In the genomic region with DNA sequence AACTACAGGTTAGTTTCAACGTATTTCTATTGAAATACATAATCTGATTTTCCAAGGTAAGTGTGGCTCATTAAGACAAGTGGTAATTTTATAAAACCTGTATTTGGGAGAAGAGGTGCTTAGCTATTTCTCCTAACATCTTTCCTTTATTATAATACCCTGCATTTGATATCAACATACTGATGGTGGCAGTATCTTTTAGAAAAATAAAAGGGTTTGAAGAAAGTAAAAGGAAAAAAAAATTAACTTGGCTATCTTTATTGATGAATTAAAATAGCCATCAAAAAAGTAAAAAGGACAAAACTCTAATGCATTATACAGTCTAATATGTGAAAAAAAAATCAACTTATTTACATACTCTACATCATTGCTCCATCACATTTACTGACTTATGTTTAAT, we compare ENCODE assay signal across 1 cellular context.
TF ChIP-seq lines count a peak whose summit lies in the region.

No MANE protein-coding gene starts in this region.

TF ChIP-seq in GM23338, 12 proteins besides CTCF, POLR2A, EP300 and RAD21:
- TF ChIP-seq, protein P1, sequence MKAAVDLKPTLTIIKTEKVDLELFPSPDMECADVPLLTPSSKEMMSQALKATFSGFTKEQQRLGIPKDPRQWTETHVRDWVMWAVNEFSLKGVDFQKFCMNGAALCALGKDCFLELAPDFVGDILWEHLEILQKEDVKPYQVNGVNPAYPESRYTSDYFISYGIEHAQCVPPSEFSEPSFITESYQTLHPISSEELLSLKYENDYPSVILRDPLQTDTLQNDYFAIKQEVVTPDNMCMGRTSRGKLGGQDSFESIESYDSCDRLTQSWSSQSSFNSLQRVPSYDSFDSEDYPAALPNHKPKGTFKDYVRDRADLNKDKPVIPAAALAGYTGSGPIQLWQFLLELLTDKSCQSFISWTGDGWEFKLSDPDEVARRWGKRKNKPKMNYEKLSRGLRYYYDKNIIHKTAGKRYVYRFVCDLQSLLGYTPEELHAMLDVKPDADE (IDR thresholded peaks at IDR 0.05) = no peak
- TF ChIP-seq POLR2AphosphoS5 (IDR thresholded peaks at IDR 0.05; ENCODE audit: low read depth) = no peak
- TF ChIP-seq, protein P2, sequence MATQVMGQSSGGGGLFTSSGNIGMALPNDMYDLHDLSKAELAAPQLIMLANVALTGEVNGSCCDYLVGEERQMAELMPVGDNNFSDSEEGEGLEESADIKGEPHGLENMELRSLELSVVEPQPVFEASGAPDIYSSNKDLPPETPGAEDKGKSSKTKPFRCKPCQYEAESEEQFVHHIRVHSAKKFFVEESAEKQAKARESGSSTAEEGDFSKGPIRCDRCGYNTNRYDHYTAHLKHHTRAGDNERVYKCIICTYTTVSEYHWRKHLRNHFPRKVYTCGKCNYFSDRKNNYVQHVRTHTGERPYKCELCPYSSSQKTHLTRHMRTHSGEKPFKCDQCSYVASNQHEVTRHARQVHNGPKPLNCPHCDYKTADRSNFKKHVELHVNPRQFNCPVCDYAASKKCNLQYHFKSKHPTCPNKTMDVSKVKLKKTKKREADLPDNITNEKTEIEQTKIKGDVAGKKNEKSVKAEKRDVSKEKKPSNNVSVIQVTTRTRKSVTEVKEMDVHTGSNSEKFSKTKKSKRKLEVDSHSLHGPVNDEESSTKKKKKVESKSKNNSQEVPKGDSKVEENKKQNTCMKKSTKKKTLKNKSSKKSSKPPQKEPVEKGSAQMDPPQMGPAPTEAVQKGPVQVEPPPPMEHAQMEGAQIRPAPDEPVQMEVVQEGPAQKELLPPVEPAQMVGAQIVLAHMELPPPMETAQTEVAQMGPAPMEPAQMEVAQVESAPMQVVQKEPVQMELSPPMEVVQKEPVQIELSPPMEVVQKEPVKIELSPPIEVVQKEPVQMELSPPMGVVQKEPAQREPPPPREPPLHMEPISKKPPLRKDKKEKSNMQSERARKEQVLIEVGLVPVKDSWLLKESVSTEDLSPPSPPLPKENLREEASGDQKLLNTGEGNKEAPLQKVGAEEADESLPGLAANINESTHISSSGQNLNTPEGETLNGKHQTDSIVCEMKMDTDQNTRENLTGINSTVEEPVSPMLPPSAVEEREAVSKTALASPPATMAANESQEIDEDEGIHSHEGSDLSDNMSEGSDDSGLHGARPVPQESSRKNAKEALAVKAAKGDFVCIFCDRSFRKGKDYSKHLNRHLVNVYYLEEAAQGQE (IDR thresholded peaks at IDR 0.05; ENCODE audit: unreplicated experiment) = no peak
- TF ChIP-seq ZNF114 (CRISPR knock-in tag; IDR thresholded peaks at IDR 0.05) = no peak
- TF ChIP-seq, protein P3, sequence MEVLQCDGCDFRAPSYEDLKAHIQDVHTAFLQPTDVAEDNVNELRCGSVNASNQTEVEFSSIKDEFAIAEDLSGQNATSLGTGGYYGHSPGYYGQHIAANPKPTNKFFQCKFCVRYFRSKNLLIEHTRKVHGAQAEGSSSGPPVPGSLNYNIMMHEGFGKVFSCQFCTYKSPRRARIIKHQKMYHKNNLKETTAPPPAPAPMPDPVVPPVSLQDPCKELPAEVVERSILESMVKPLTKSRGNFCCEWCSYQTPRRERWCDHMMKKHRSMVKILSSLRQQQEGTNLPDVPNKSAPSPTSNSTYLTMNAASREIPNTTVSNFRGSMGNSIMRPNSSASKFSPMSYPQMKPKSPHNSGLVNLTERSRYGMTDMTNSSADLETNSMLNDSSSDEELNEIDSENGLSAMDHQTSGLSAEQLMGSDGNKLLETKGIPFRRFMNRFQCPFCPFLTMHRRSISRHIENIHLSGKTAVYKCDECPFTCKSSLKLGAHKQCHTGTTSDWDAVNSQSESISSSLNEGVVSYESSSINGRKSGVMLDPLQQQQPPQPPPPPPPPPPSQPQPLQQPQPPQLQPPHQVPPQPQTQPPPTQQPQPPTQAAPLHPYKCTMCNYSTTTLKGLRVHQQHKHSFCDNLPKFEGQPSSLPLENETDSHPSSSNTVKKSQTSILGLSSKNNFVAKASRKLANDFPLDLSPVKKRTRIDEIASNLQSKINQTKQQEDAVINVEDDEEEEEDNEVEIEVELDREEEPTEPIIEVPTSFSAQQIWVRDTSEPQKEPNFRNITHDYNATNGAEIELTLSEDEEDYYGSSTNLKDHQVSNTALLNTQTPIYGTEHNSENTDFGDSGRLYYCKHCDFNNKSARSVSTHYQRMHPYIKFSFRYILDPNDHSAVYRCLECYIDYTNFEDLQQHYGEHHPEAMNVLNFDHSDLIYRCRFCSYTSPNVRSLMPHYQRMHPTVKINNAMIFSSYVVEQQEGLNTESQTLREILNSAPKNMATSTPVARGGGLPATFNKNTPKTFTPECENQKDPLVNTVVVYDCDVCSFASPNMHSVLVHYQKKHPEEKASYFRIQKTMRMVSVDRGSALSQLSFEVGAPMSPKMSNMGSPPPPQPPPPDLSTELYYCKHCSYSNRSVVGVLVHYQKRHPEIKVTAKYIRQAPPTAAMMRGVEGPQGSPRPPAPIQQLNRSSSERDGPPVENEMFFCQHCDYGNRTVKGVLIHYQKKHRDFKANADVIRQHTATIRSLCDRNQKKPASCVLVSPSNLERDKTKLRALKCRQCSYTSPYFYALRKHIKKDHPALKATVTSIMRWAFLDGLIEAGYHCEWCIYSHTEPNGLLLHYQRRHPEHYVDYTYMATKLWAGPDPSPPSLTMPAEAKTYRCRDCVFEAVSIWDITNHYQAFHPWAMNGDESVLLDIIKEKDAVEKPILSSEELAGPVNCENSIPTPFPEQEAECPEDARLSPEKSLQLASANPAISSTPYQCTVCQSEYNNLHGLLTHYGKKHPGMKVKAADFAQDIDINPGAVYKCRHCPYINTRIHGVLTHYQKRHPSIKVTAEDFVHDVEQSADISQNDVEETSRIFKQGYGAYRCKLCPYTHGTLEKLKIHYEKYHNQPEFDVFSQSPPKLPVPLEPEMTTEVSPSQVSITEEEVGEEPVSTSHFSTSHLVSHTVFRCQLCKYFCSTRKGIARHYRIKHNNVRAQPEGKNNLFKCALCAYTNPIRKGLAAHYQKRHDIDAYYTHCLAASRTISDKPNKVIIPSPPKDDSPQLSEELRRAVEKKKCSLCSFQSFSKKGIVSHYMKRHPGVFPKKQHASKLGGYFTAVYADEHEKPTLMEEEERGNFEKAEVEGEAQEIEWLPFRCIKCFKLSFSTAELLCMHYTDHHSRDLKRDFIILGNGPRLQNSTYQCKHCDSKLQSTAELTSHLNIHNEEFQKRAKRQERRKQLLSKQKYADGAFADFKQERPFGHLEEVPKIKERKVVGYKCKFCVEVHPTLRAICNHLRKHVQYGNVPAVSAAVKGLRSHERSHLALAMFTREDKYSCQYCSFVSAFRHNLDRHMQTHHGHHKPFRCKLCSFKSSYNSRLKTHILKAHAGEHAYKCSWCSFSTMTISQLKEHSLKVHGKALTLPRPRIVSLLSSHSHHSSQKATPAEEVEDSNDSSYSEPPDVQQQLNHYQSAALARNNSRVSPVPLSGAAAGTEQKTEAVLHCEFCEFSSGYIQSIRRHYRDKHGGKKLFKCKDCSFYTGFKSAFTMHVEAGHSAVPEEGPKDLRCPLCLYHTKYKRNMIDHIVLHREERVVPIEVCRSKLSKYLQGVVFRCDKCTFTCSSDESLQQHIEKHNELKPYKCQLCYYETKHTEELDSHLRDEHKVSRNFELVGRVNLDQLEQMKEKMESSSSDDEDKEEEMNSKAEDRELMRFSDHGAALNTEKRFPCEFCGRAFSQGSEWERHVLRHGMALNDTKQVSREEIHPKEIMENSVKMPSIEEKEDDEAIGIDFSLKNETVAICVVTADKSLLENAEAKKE (CRISPR knock-in tag; IDR thresholded peaks at IDR 0.05) = no peak
- no peak for TF ChIP-seq NANOG (IDR thresholded peaks at IDR 0.05; ENCODE audit: borderline replicate concordance)
- no peak for TF ChIP-seq EZH2phosphoT487 (IDR thresholded peaks at IDR 0.05; ENCODE audit: unreplicated experiment)
- no peak for TF ChIP-seq JUNB (IDR thresholded peaks at IDR 0.05; ENCODE audit: unreplicated experiment)
- TF ChIP-seq STAT1 (IDR thresholded peaks at IDR 0.05; ENCODE audit: unreplicated experiment) = no peak
- no peak for TF ChIP-seq ZNF331 (CRISPR knock-in tag; IDR thresholded peaks at IDR 0.05; ENCODE audit: low read depth)
